Comparison of ENCODE assay signal across 13 cellular contexts in genomic region chr4:179110356-179110755, GRCh38.
DNase-seq lines count a peak whose midpoint lies in the region; ATAC-seq and TF ChIP-seq lines count a peak whose summit lies in the region.
"Had no signal": no experiment of that assay in that cellular context is flagged by ENCODE, and none has a peak within 500 bp of the region (broad histone marks: within the 10 kb centered on the region; RNA-seq: fewer than 3 reads in every experiment).

No MANE protein-coding gene starts in this region.

- H3K4me1 ChIP-seq in adipocyte (ENCODE audit: control insufficient read depth, insufficient read depth, low read length) (no peaks in the 10 kb centered on the region), hepatocyte (ENCODE audit: insufficient read depth) (no peaks in the 10 kb centered on the region)
- H3K4me1 ChIP-seq: spleen had no signal

- H3K9me3 ChIP-seq in adipocyte (ENCODE audit: control insufficient read depth, low read length) (peaks cover 4% of the 10 kb centered on the region), hepatocyte (ENCODE audit: low read depth) (no peaks in the 10 kb centered on the region)

- CTCF ChIA-PET in WTC11 (lab: Charles Lee) = no interaction called here

- DNase-seq in COLO829 (ENCODE audit: low spot score) (peak; percentile 53), HT1080 (ENCODE audit: low read depth) (peak; percentile 98), adipocyte (ENCODE audit: low read depth) (peak; percentile 26), hepatocyte (ENCODE audit: low spot score) (peak; percentile 6), WTC11 (ENCODE audit: low spot score) (no peak), pons (ENCODE audit: low spot score) (no peak)
- no peak for DNase-seq in activated CD4-positive, alpha-beta T cell treated with anti-CD3 and anti-CD28 coated beads for 4 hours
- DNase-seq: activated CD4-positive, CD25-positive, alpha-beta regulatory T cell treated with anti-CD3 and anti-CD28 coated beads, Interleukin-2, amount 50 U/mL, for 72 hours; activated naive CD8-positive, alpha-beta T cell treated with anti-CD3 and anti-CD28 coated beads, Interleukin-2, amount 10 ng/mL, durations not matched to agents 7 days and 5 days; NCI-H1092; NCI-H2227 treated with DMSO at 0.1 percent for 48 hours; spleen had no signal

- H3K27ac ChIP-seq in hepatocyte = no peak overlapping the region
- H3K27ac ChIP-seq: spleen had no signal

- H2AFZ ChIP-seq in hepatocyte = no peak overlapping the region

- H3K36me3 ChIP-seq in adipocyte (ENCODE audit: control insufficient read depth, insufficient read depth, low read length, severe bottlenecking) (no peaks in the 10 kb centered on the region), hepatocyte (replicated peaks; ENCODE audit: insufficient read depth, low read depth) (no peaks in the 10 kb centered on the region)
- H3K36me3 ChIP-seq: spleen had no signal

- peaks cover 5% of the 10 kb centered on the region for H3K4me1 Mint-ChIP-seq in WTC11
- H3K4me1 Mint-ChIP-seq: activated naive CD8-positive, alpha-beta T cell treated with anti-CD3 and anti-CD28 coated beads, Interleukin-2, amount 10 ng/mL, durations not matched to agents 7 days and 5 days had no signal

- WGBS in hepatocyte (ENCODE audit: low lambda C conversion rate, missing lambda C conversion rate) = 85% methylated on average over 2 of the region's 2 CpGs

- H3K4me3 ChIP-seq in adipocyte (ENCODE audit: low read length) (no peak overlapping the region), hepatocyte (no peak overlapping the region)
- H3K4me3 ChIP-seq: spleen had no signal

- H4K20me1 ChIP-seq in hepatocyte (ENCODE audit: insufficient read depth, poor library complexity, severe bottlenecking) = no peaks in the 10 kb centered on the region

- no peaks in the 10 kb centered on the region for H3K27me3 ChIP-seq in adipocyte (replicated peaks; ENCODE audit: control insufficient read depth, insufficient read depth, low read length)
- H3K27me3 ChIP-seq in hepatocyte = no peaks in the 10 kb centered on the region
- H3K27me3 ChIP-seq: spleen had no signal

- no peak overlapping the region for H3K27ac Mint-ChIP-seq in WTC11
- H3K27ac Mint-ChIP-seq: activated naive CD8-positive, alpha-beta T cell treated with anti-CD3 and anti-CD28 coated beads, Interleukin-2, amount 10 ng/mL, durations not matched to agents 7 days and 5 days had no signal

- no peak for TF ChIP-seq CTCF in hepatocyte (IDR thresholded peaks at IDR 0.05; ENCODE audit: poor library complexity)
- no peak for TF ChIP-seq CTCF in WTC11 (IDR thresholded peaks at IDR 0.05)

- no peak for ATAC-seq in WTC11
- no peak for ATAC-seq in GM18519 (IDR thresholded peaks at IDR 0.05; ENCODE audit: low FRiP score, unreplicated experiment)

- H3K9me2 ChIP-seq in hepatocyte (replicated peaks; ENCODE audit: insufficient read depth) = no peaks in the 10 kb centered on the region

- 0 out of 2 replicates have a peak, but pooled peaks cover 4% of the 10 kb centered on the region for H3K9me3 Mint-ChIP-seq in WTC11

- H3K79me2 ChIP-seq in hepatocyte = no peaks in the 10 kb centered on the region

- H3K9ac ChIP-seq in adipocyte (ENCODE audit: low read length) = no peak overlapping the region

- no peaks in the 10 kb centered on the region for H3K27me3 Mint-ChIP-seq in WTC11 (ENCODE audit: low read depth)
- H3K27me3 Mint-ChIP-seq: activated naive CD8-positive, alpha-beta T cell treated with anti-CD3 and anti-CD28 coated beads, Interleukin-2, amount 10 ng/mL, durations not matched to agents 7 days and 5 days had no signal

- POLR2A ChIA-PET in WTC11 (lab: Charles Lee) = no interaction called here

- no peak overlapping the region for H3K4me2 ChIP-seq in hepatocyte

- no peak overlapping the region for H3K4me3 Mint-ChIP-seq in WTC11
- H3K4me3 Mint-ChIP-seq: activated naive CD8-positive, alpha-beta T cell treated with anti-CD3 and anti-CD28 coated beads, Interleukin-2, amount 10 ng/mL, durations not matched to agents 7 days and 5 days had no signal

- no peaks in the 10 kb centered on the region for H3K36me3 Mint-ChIP-seq in WTC11
- H3K36me3 Mint-ChIP-seq: activated naive CD8-positive, alpha-beta T cell treated with anti-CD3 and anti-CD28 coated beads, Interleukin-2, amount 10 ng/mL, durations not matched to agents 7 days and 5 days had no signal

TF ChIP-seq in WTC11, 78 proteins besides CTCF, POLR2A, EP300 and RAD21:
- TF ChIP-seq NFATC4 (CRISPR knock-in tag; IDR thresholded peaks at IDR 0.05) (no peak), OVOL2 (CRISPR knock-in tag; IDR thresholded peaks at IDR 0.05; ENCODE audit: borderline replicate concordance) (no peak), E2F5 (CRISPR knock-in tag; IDR thresholded peaks at IDR 0.05) (no peak), JUN (CRISPR knock-in tag; IDR thresholded peaks at IDR 0.05) (no peak), ZNF317 (CRISPR knock-in tag; IDR thresholded peaks at IDR 0.05; ENCODE audit: borderline replicate concordance, low read depth) (no peak), MYBL2 (CRISPR knock-in tag; IDR thresholded peaks at IDR 0.05) (no peak), ZBTB43 (CRISPR knock-in tag; IDR thresholded peaks at IDR 0.05) (no peak), ATF1 (CRISPR knock-in tag; IDR thresholded peaks at IDR 0.05) (no peak), ZSCAN18 (CRISPR knock-in tag; IDR thresholded peaks at IDR 0.05) (no peak), GTF2I (CRISPR knock-in tag; conservative IDR thresholded peaks at IDR 0.05) (no peak)
- TF ChIP-seq, protein P1, sequence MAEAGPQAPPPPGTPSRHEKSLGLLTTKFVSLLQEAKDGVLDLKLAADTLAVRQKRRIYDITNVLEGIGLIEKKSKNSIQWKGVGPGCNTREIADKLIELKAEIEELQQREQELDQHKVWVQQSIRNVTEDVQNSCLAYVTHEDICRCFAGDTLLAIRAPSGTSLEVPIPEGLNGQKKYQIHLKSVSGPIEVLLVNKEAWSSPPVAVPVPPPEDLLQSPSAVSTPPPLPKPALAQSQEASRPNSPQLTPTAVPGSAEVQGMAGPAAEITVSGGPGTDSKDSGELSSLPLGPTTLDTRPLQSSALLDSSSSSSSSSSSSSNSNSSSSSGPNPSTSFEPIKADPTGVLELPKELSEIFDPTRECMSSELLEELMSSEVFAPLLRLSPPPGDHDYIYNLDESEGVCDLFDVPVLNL (CRISPR knock-in tag; IDR thresholded peaks at IDR 0.05; ENCODE audit: borderline replicate concordance, low read depth) = no peak
- TF ChIP-seq, protein P2, sequence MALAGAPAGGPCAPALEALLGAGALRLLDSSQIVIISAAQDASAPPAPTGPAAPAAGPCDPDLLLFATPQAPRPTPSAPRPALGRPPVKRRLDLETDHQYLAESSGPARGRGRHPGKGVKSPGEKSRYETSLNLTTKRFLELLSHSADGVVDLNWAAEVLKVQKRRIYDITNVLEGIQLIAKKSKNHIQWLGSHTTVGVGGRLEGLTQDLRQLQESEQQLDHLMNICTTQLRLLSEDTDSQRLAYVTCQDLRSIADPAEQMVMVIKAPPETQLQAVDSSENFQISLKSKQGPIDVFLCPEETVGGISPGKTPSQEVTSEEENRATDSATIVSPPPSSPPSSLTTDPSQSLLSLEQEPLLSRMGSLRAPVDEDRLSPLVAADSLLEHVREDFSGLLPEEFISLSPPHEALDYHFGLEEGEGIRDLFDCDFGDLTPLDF (CRISPR knock-in tag; IDR thresholded peaks at IDR 0.05) = no peak

Comparison
In these comparisons a context has a peak if more than half of its experiments do, and no peak if none do; other contexts are left out.
1. DNase-seq: peak in COLO829 (single experiment), HT1080 (single experiment), adipocyte (single experiment) and hepatocyte (single experiment); none in WTC11 (single experiment), pons (single experiment) and activated CD4-positive, alpha-beta T cell treated with anti-CD3 and anti-CD28 coated beads for 4 hours (0 of 2).